12 cellular contexts compared by ENCODE assay signal in the genomic region with DNA sequence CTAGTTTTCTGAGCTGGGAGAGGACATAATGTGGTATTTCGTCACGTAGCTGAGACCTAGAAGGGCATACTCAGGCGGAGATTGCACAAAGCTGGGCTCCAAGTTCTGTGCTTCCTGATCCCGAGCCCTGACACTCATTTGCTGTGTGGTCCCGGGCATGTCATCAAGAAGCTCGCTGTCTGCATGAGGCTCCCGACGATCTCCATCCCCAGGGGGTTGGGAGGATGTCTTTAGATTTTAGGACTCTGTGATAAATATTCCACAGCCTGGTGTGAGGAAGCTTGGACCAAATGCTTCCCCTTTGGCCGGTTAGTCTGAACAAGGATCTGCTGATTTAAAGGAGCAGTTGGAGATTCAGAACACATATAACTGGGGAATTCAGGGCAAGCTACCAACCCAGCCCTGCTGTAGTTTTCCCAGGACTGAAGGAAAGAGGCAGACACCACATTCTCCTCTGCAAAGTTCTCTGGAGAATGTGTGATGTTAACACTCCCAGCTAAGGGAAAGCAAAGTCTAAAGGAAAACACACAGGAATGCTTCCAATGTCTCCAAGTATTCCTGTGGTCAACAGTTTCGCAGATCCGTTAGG. TPM values are rescaled to one million over a fixed set of nuclear protein-coding genes. Genes with fewer than 3 reads are reported as not detected.
DNase-seq lines count a peak whose midpoint lies in the region; ATAC-seq and TF ChIP-seq lines count a peak whose summit lies in the region.
"Had no signal": no experiment of that assay in that cellular context is flagged by ENCODE, and none has a peak within 500 bp of the region (broad histone marks: within the 10 kb centered on the region; RNA-seq: fewer than 3 reads in every experiment).

No MANE protein-coding gene starts in this region.

- DNase-seq in AG04450 (ENCODE audit: low read depth, low spot score) (no peak), adrenal gland (peak in 6 of 7 donors; percentile 40 to 78 (median 50)), left cardiac atrium (peak; percentile 76), prostate gland (ENCODE audit: low spot score) (no peak), RWPE1 (ENCODE audit: low spot score) (no peak)
- no peak for DNase-seq in stimulated activated CD4-positive, alpha-beta T cell treated with anti-CD3 and anti-CD28 coated beads, Interleukin-4, amount 100 ng/mL, for 24 hours
- DNase-seq: BE2C; stimulated activated CD4-positive, alpha-beta T cell treated with anti-CD3 and anti-CD28 coated beads, Interleukin-2, amount 100 ng/mL, for 48 hours had no signal

- H3K4me3 ChIP-seq in AG04450 (ENCODE audit: low read depth, low read length), result peak overlapping the region; percentile 73
- H3K4me3 ChIP-seq in adrenal gland, result peak overlapping the region in 1 of 4 donors; percentile 52
- no peak overlapping the region for H3K4me3 ChIP-seq in prostate gland
- H3K4me3 ChIP-seq: GM12878 had no signal

- H3K27ac ChIP-seq in AG04450 (ENCODE audit: low read depth, low read length), result peak overlapping the region; percentile 68
- H3K27ac ChIP-seq in adrenal gland, result peak overlapping the region in 4 of 5 donors; percentile 8 to 87 (median 55)
- peak overlapping the region; percentile 59 to 61 for H3K27ac ChIP-seq in prostate gland
- H3K27ac ChIP-seq in RWPE1, result no peak overlapping the region

- CTCF ChIA-PET in AG04450 (lab: Charles Lee), result interaction anchor here (1.3 to 1.9 kb wide), 4 partner anchors 11 to 83 kb away, joined by 3 to 18 read pairs (median 8); no protein-coding TSS in a partner anchor
- CTCF ChIA-PET in RWPE1 (lab: Yijun Ruan, JAX), result no interaction called here

- 48 to 67% (median 58%) methylated on average over 11 of the region's 11 CpGs for WGBS in adrenal gland, 4 donors
- 49% methylated on average over 11 of the region's 11 CpGs for WGBS in prostate gland

- TF ChIP-seq POLR2A in adrenal gland (IDR thresholded peaks at IDR 0.05) (no peak), prostate gland (IDR thresholded peaks at IDR 0.05) (no peak)

- POLR2A ChIA-PET in AG04450 (lab: Yijun Ruan, JAX) (interaction anchor here (0.8 to 1.1 kb wide), 3 partner anchors 43 to 82 kb away, joined by 3 to 5 read pairs (median 3); no protein-coding TSS in a partner anchor), RWPE1 (lab: Yijun Ruan, JAX; ENCODE audit: low non-redundant PET) (no interaction called here)

- intact Hi-C loops in adrenal gland (cut with DNase I), result no loop called here
- intact Hi-C loops in left cardiac atrium (cut with DNase I), result no loop called here
- intact Hi-C loops in prostate gland (cut with DNase I), result loop anchor here (5.0 kb wide), 3 partner anchors 48 to 178 kb away; no protein-coding TSS in a partner anchor

- H3K9me3 ChIP-seq in AG04450 (ENCODE audit: control insufficient read depth, insufficient read depth, low read length) (no peaks in the 10 kb centered on the region; the same call in 1 of the 2 replicates), adrenal gland (replicated peaks in 1 of 3) (no peaks in the 10 kb centered on the region), prostate gland (no peaks in the 10 kb centered on the region)
- H3K9me3 ChIP-seq: BE2C had no signal

- peaks cover 0 to 8% of the 10 kb centered on the region in 2 donors for H3K4me1 ChIP-seq in adrenal gland (replicated peaks in 1 of 2)
- no peaks in the 10 kb centered on the region for H3K4me1 ChIP-seq in prostate gland (replicated peaks)

- H3K36me3 ChIP-seq in adrenal gland (replicated peaks in 1 of 2), result no peaks in the 10 kb centered on the region
- no peaks in the 10 kb centered on the region for H3K36me3 ChIP-seq in prostate gland
- H3K36me3 ChIP-seq: BE2C had no signal

- H3K27me3 ChIP-seq in AG04450 (ENCODE audit: control insufficient read depth, insufficient read depth, low read length), result no peaks in the 10 kb centered on the region
- H3K27me3 ChIP-seq in adrenal gland, result no peaks in the 10 kb centered on the region
- H3K27me3 ChIP-seq in prostate gland (replicated peaks; ENCODE audit: insufficient read depth), result no peaks in the 10 kb centered on the region
- H3K27me3 ChIP-seq: BE2C had no signal

- TF ChIP-seq CTCF in AG04450 (IDR thresholded peaks at IDR 0.05; ENCODE audit: low read depth, low read length), result no peak
- TF ChIP-seq CTCF in adrenal gland (IDR thresholded peaks at IDR 0.05), result no peak
- no peak for TF ChIP-seq CTCF in prostate gland (IDR thresholded peaks at IDR 0.05)
- TF ChIP-seq CTCF in RWPE1 (conservative IDR thresholded peaks at IDR 0.05; ENCODE audit: low read depth), result no peak

- peak; percentile 49 to 62 for ATAC-seq in left cardiac atrium
- no peak for ATAC-seq in GM21423 (IDR thresholded peaks at IDR 0.05; ENCODE audit: unreplicated experiment)
- no peak for ATAC-seq in HG02798 (IDR thresholded peaks at IDR 0.05; ENCODE audit: poor library complexity, unreplicated experiment)
- ATAC-seq: GM12878 had no signal

RNA-seq across cellular contexts. Expression of a gene that starts 2.3 kb away (rescaled TPM):
- polyA plus RNA-seq in AG04450 (2011; rRNA removed) (10.6 and 12.5 TPM in 2 replicates), adrenal gland (1 to 10 TPM; 1.4 to 2.1 (median 1.8) TPM)
- 10.1 and 11.0 TPM in 2 replicates for polyA minus RNA-seq in AG04450 (2011; rRNA and poly(A)+ RNA removed)
- total RNA-seq in adrenal gland (1 to 10 TPM in 7 of 8 donors, under 1 TPM in 1; 0.97 to 5.7 (median 3.6) TPM), left cardiac atrium (1 to 10 TPM; 4.5 to 5.1 TPM), prostate gland (1 to 10 TPM; 1.0 to 4.1 TPM)
- total RNA-seq: GM12878, HT-29 had no signal

Comparison
In these comparisons a context has a peak if more than half of its experiments do, and no peak if none do; other contexts are left out.
1. DNase-seq: peak in adrenal gland (6 of 7) and left cardiac atrium (single experiment); none in AG04450 (single experiment), prostate gland (single experiment), RWPE1 (single experiment) and stimulated activated CD4-positive, alpha-beta T cell treated with anti-CD3 and anti-CD28 coated beads, Interleukin-4, amount 100 ng/mL, for 24 hours (single experiment).
2. ATAC-seq: peak in left cardiac atrium (2 of 2); none in GM21423 (single experiment) and HG02798 (single experiment).